17 cellular contexts compared by ENCODE assay signal in genomic region chr12:52248541-52249035, GRCh38. TPM values are rescaled to one million over a fixed set of nuclear protein-coding genes. Genes with fewer than 3 reads are reported as not detected.
DNase-seq lines count a peak whose midpoint lies in the region; ATAC-seq, FAIRE-seq and TF ChIP-seq lines count a peak whose summit lies in the region.
"Had no signal": no experiment of that assay in that cellular context is flagged by ENCODE, and none has a peak within 500 bp of the region (broad histone marks: within the 10 kb centered on the region; RNA-seq: fewer than 3 reads in every experiment).

No MANE protein-coding gene starts in this region.

- H3K4me1 ChIP-seq in H1 (replicated peaks in 1 of 4; ENCODE audit: control insufficient read depth in 3 of 4, insufficient read depth in 4 of 4, low read length in 3 of 4) (peaks cover 0 to 12% (median 5%) of the 10 kb centered on the region in 4 experiments; a peak in 5 of 7 replicates), upper lobe of right lung (peaks cover 24% of the 10 kb centered on the region)
- H3K4me1 ChIP-seq: right lobe of liver had no signal

- H3K79me2 ChIP-seq in H1 (ENCODE audit: control insufficient read depth in 1 of 2, insufficient read depth in 2 of 2, low read length in 2 of 2), result no peaks in the 10 kb centered on the region

- H4K8ac ChIP-seq in H1 (ENCODE audit: extremely low read depth, insufficient read depth, low read length), result no peak overlapping the region

- H3K18ac ChIP-seq in H1 (ENCODE audit: extremely low read depth, low read length), result no peak overlapping the region

- H3K4me3 Mint-ChIP-seq in activated naive CD4-positive, alpha-beta T cell treated with anti-CD3 and anti-CD28 coated beads, Interleukin-2, amount 10 ng/mL, durations not matched to agents 7 days and 5 days, result no peak overlapping the region
- H3K4me3 Mint-ChIP-seq: naive thymus-derived CD8-positive, alpha-beta T cell had no signal

- no peaks in the 10 kb centered on the region for H3K79me1 ChIP-seq in H1 (ENCODE audit: low read depth, low read length)

- intact Hi-C loops in upper lobe of right lung (cut with DNase I), result no loop called here

- no peak overlapping the region for H2AFZ ChIP-seq in H1 (ENCODE audit: low read length)

- no peak overlapping the region for H4K5ac ChIP-seq in H1 (ENCODE audit: insufficient read length, low read depth, low read length)

- no peak for TF ChIP-seq POLR2A in H1 (IDR thresholded peaks at IDR 0.05; ENCODE audit: control extremely low read depth in 1 of 2, low read depth in 2 of 2, low read length in 2 of 2)

- H3K27ac ChIP-seq in H1 (ENCODE audit: low read depth, low read length) (no peak overlapping the region), upper lobe of right lung (peak overlapping the region; percentile 36)
- H3K27ac ChIP-seq: right lobe of liver had no signal

- no peak overlapping the region for H2BK5ac ChIP-seq in H1 (ENCODE audit: low read depth, low read length)

- H3K27ac Mint-ChIP-seq in activated naive CD4-positive, alpha-beta T cell treated with anti-CD3 and anti-CD28 coated beads, Interleukin-2, amount 10 ng/mL, durations not matched to agents 7 days and 5 days, result no peak overlapping the region

- peaks cover 83% of the 10 kb centered on the region for H3K4me1 Mint-ChIP-seq in activated naive CD4-positive, alpha-beta T cell treated with anti-CD3 and anti-CD28 coated beads, Interleukin-2, amount 10 ng/mL, durations not matched to agents 7 days and 5 days

- in situ Hi-C loops in KBM-7 (cut with MboI; ENCODE audit: low pct_unique_long_range_greater_than_20kb, low sequenced_read_pairs), result no loop called here

- H3K4me2 ChIP-seq in H1 (ENCODE audit: insufficient read depth in 1 of 2, low read depth in 2 of 2, low read length in 2 of 2), result no peak overlapping the region

- POLR2A ChIA-PET in H1 (lab: Charles Lee; ENCODE audit: partially characterized antibody), result interaction anchor here (3.0 kb wide), 1 partner anchor 10 kb away, joined by 12 read pairs; no protein-coding TSS in a partner anchor

- H2BK12ac ChIP-seq in H1 (ENCODE audit: low read depth, low read length), result 0 out of 2 replicates have a peak overlapping the region, but pooled peaks have one; percentile 1

- H3K36me3 ChIP-seq in H1 (ENCODE audit: control insufficient read depth in 2 of 4, insufficient read depth in 4 of 4, low read length in 3 of 4) (no peaks in the 10 kb centered on the region), upper lobe of right lung (no peaks in the 10 kb centered on the region)
- H3K36me3 ChIP-seq: right lobe of liver, WERI-Rb-1 had no signal

- peaks cover 3% of the 10 kb centered on the region; the same call in 1 of the 2 replicates for H3K23me2 ChIP-seq in H1 (ENCODE audit: low read depth, low read length)

- no peak overlapping the region for H3K4me3 ChIP-seq in H1 (ENCODE audit: extremely low read depth in 1 of 4, insufficient read depth in 2 of 4, low read depth in 3 of 4, low read length in 4 of 4)
- no peak overlapping the region for H3K4me3 ChIP-seq in upper lobe of right lung
- H3K4me3 ChIP-seq: right lobe of liver had no signal

- H3K27me3 ChIP-seq in H1 (replicated peaks in 1 of 4; ENCODE audit: control insufficient read depth in 3 of 4, extremely low read depth in 1 of 4, insufficient read depth in 3 of 4, low read length in 3 of 4), result peaks cover 4 to 29% (median 23%) of the 10 kb centered on the region in 4 experiments
- peaks cover 15% of the 10 kb centered on the region for H3K27me3 ChIP-seq in upper lobe of right lung
- H3K27me3 ChIP-seq: right lobe of liver had no signal

- no peak overlapping the region for H2BK15ac ChIP-seq in H1 (ENCODE audit: low read length)

- H3K9me3 ChIP-seq in H1 (ENCODE audit: insufficient read depth in 2 of 2, low read depth in 1 of 2, low read length in 1 of 2), result no peaks in the 10 kb centered on the region
- no peaks in the 10 kb centered on the region for H3K9me3 ChIP-seq in upper lobe of right lung
- H3K9me3 ChIP-seq: right lobe of liver had no signal

- TF ChIP-seq CTCF in H1 (IDR thresholded peaks at IDR 0.05; ENCODE audit: control extremely low read depth in 1 of 3, insufficient read depth in 1 of 3, low read depth in 1 of 3, low read length in 3 of 3), result no peak
- TF ChIP-seq CTCF in omental fat pad (IDR thresholded peaks at IDR 0.05), result no peak
- TF ChIP-seq CTCF in upper lobe of right lung (IDR thresholded peaks at IDR 0.05), result no peak

- TF ChIP-seq EP300 in H1 (IDR thresholded peaks at IDR 0.05; ENCODE audit: borderline replicate concordance in 1 of 2, low read depth in 2 of 2, low read length in 2 of 2), result no peak

- CTCF ChIA-PET in activated naive CD4-positive, alpha-beta T cell treated with anti-CD3 and anti-CD28 coated beads, Interleukin-2, amount 10 ng/mL, durations not matched to agents 7 days and 5 days (lab: Charles Lee), result no interaction called here
- CTCF ChIA-PET in H1 (lab: Charles Lee; ENCODE audit: partially characterized antibody), result interaction anchor here (0.9 to 14.6 kb wide), 10 partner anchors 11 to 105 kb away, joined by 3 to 151 read pairs (median 31); partner anchors contain the start of gene KRT7

- no peak for TF ChIP-seq RAD21 in H1 (IDR thresholded peaks at IDR 0.05 in 1 of 2, conservative IDR thresholded peaks at IDR 0.05 in 1 of 2; ENCODE audit: low read depth in 2 of 2, low read length in 2 of 2)

- WGBS in H1 (ENCODE audit: extremely low coverage in 1 of 2, insufficient coverage in 1 of 2, insufficient read length in 1 of 2, insufficient replicate concordance in 2 of 2, low coverage in 1 of 2, low lambda C conversion rate in 2 of 2, missing lambda C conversion rate in 1 of 2), 2 experiments, result 96% methylated on average over 12 of the region's 13 CpGs; no CpG with 5 or more reads in 1 of the 2 experiments

- no peak overlapping the region for H3K4ac ChIP-seq in H1 (replicated peaks; ENCODE audit: insufficient read length, low read depth, low read length)

- no peak overlapping the region for H4K91ac ChIP-seq in H1 (replicated peaks; ENCODE audit: insufficient read length, low read length)

- no peak overlapping the region for H3K9ac ChIP-seq in H1 (replicated peaks in 1 of 4; ENCODE audit: extremely low read depth in 1 of 4, low read depth in 3 of 4, low read length in 3 of 4)

- H2AK5ac ChIP-seq in H1 (ENCODE audit: low read depth, low read length), result no peak overlapping the region

- peaks cover 33% of the 10 kb centered on the region for H3K27me3 Mint-ChIP-seq in activated naive CD4-positive, alpha-beta T cell treated with anti-CD3 and anti-CD28 coated beads, Interleukin-2, amount 10 ng/mL, durations not matched to agents 7 days and 5 days

- no peak overlapping the region for H2BK20ac ChIP-seq in H1 (ENCODE audit: low read length)

- no peak overlapping the region for H3K14ac ChIP-seq in H1 (ENCODE audit: insufficient read length)

- no peak overlapping the region for H2BK120ac ChIP-seq in H1 (replicated peaks; ENCODE audit: low read depth, low read length)

- peaks cover 21% of the 10 kb centered on the region for H3K36me3 Mint-ChIP-seq in activated naive CD4-positive, alpha-beta T cell treated with anti-CD3 and anti-CD28 coated beads, Interleukin-2, amount 10 ng/mL, durations not matched to agents 7 days and 5 days
- H3K36me3 Mint-ChIP-seq: naive thymus-derived CD8-positive, alpha-beta T cell had no signal

- no peak for FAIRE-seq in H1 (lab: Jason Lieb, UNC)
- FAIRE-seq: colon, G401.6 had no signal

- no peak overlapping the region for H3K23ac ChIP-seq in H1 (ENCODE audit: insufficient read length)

- no peaks in the 10 kb centered on the region for H4K20me1 ChIP-seq in H1 (replicated peaks in 1 of 2; ENCODE audit: control insufficient read depth in 1 of 2, insufficient read depth in 2 of 2, low read length in 2 of 2)

- H3K56ac ChIP-seq in H1 (replicated peaks; ENCODE audit: insufficient read length, low read depth, low read length), result no peak overlapping the region

- peaks cover 3% of the 10 kb centered on the region for H3K9me3 Mint-ChIP-seq in activated naive CD4-positive, alpha-beta T cell treated with anti-CD3 and anti-CD28 coated beads, Interleukin-2, amount 10 ng/mL, durations not matched to agents 7 days and 5 days
- H3K9me3 Mint-ChIP-seq: naive thymus-derived CD8-positive, alpha-beta T cell had no signal

- DNase-seq in activated naive CD4-positive, alpha-beta T cell treated with anti-CD3 and anti-CD28 coated beads, Interleukin-2, amount 10 ng/mL, durations not matched to agents 7 days and 5 days, result peak; percentile 8
- no peak for DNase-seq in activated naive CD4-positive, alpha-beta T cell (lab: John Stamatoyannopoulos, UW)
- DNase-seq in H1 (ENCODE audit: low read depth in 1 of 2, low spot score in 2 of 2) (no peak), omental fat pad (ENCODE audit: low spot score) (no peak), upper lobe of right lung (no peak), KBM-7 (no peak), HK-2 (ENCODE audit: unreplicated experiment) (no peak)
- DNase-seq: erythroblast; NCI-H1417; NCI-H226; stimulated activated CD4-positive, alpha-beta T cell treated with anti-CD3 and anti-CD28 coated beads, Interleukin-4, amount 100 ng/mL, for 1 hour; WERI-Rb-1 had no signal

- peak; percentile 27 for ATAC-seq in omental fat pad (ENCODE audit: low FRiP score)
- ATAC-seq in upper lobe of right lung, result no peak
- ATAC-seq in HG03460 (IDR thresholded peaks at IDR 0.05; ENCODE audit: unreplicated experiment), result no peak
- ATAC-seq: naive thymus-derived CD8-positive, alpha-beta T cell had no signal

RNA-seq across cellular contexts. Expression of gene KRT7, which starts 15.5 kb away (rescaled TPM):
- total RNA-seq in H1 (2021; fragmentation: NEBNext Ultra II Directional; extraction: Animal tissue kit (Norgen Biotek cat#: 25700)), result 13.2 and 16.5 TPM in 2 replicates
- 19.0 and 25.6 TPM in 2 replicates for polyA plus RNA-seq in H1 (2011; rRNA removed)
- polyA plus RNA-seq in H1 (2011; cell fraction: cytosol; rRNA removed), result 20.8 TPM
- polyA plus RNA-seq in H1 (2011; cell fraction: nucleus; rRNA removed), result 32.4 TPM
- 10.8 to 28.4 TPM (median 20.2 TPM) in 4 replicates for polyA plus RNA-seq in H1 (2012, experiment 1 of 2)
- 20.5 TPM for polyA plus RNA-seq in H1 (2012, experiment 2 of 2)
- 4.4 TPM for polyA plus RNA-seq in H1 (2013, experiment 1 of 2)
- 4.8 TPM for polyA plus RNA-seq in H1 (2013, experiment 2 of 2)
- polyA minus RNA-seq in H1 (2011; rRNA and poly(A)+ RNA removed), result 16.8 and 19.4 TPM in 2 replicates
- 13.4 TPM for polyA minus RNA-seq in H1 (2011; cell fraction: cytosol; rRNA and poly(A)+ RNA removed)
- polyA minus RNA-seq in H1 (2011; cell fraction: nucleus; rRNA and poly(A)+ RNA removed), result 20.8 TPM
- total RNA-seq in omental fat pad (100 to 1,000 TPM in 3 of 4 donors, 1 to 10 TPM in 1; 2.5 to 248 (median 111) TPM), upper lobe of right lung (664 TPM)
- total RNA-seq: naive thymus-derived CD8-positive, alpha-beta T cell had no signal
- polyA plus RNA-seq: naive thymus-derived CD8-positive, alpha-beta T cell had no signal

RNA-seq across cellular contexts. Expression of gene KRT86, which starts 25.9 kb away (rescaled TPM):
- total RNA-seq in H1 (2021; fragmentation: NEBNext Ultra II Directional; extraction: Animal tissue kit (Norgen Biotek cat#: 25700)), result 0.15 TPM in 1 of 2 replicates, not detected in the other
- 0.09 and 0.12 TPM in 2 replicates for polyA plus RNA-seq in H1 (2011; rRNA removed)
- not detected for polyA plus RNA-seq in H1 (2011; cell fraction: cytosol; rRNA removed)
- polyA plus RNA-seq in H1 (2011; cell fraction: nucleus; rRNA removed), result 0.14 TPM
- polyA plus RNA-seq in H1 (2012, experiment 1 of 2), result not detected in 4 replicates
- not detected for polyA plus RNA-seq in H1 (2012, experiment 2 of 2)
- 0.06 TPM for polyA plus RNA-seq in H1 (2013, experiment 1 of 2)
- 0.09 TPM for polyA plus RNA-seq in H1 (2013, experiment 2 of 2)
- polyA minus RNA-seq in H1 (2011; rRNA and poly(A)+ RNA removed), result not detected in 2 replicates
- polyA minus RNA-seq in H1 (2011; cell fraction: cytosol; rRNA and poly(A)+ RNA removed), result not detected
- not detected for polyA minus RNA-seq in H1 (2011; cell fraction: nucleus; rRNA and poly(A)+ RNA removed)
- total RNA-seq in omental fat pad, result under 1 TPM in 1 of 4 donors, not detected in 3; 0.37 TPM
- total RNA-seq in upper lobe of right lung, result 1.1 TPM
- total RNA-seq: naive thymus-derived CD8-positive, alpha-beta T cell; right lobe of liver had no signal
- polyA plus RNA-seq: naive thymus-derived CD8-positive, alpha-beta T cell had no signal

RNA-seq across cellular contexts. Expression of gene KRT81, which starts 42.7 kb away (rescaled TPM):
- total RNA-seq in H1 (2021; fragmentation: NEBNext Ultra II Directional; extraction: Animal tissue kit (Norgen Biotek cat#: 25700)), result not detected in 2 replicates
- polyA plus RNA-seq in H1 (2011; rRNA removed), result not detected in 2 replicates
- not detected for polyA plus RNA-seq in H1 (2011; cell fraction: cytosol; rRNA removed)
- 0.09 TPM for polyA plus RNA-seq in H1 (2011; cell fraction: nucleus; rRNA removed)
- not detected in 4 replicates for polyA plus RNA-seq in H1 (2012, experiment 1 of 2)
- not detected for polyA plus RNA-seq in H1 (2012, experiment 2 of 2)
- not detected for polyA plus RNA-seq in H1 (2013, experiment 1 of 2)
- not detected for polyA plus RNA-seq in H1 (2013, experiment 2 of 2)
- polyA minus RNA-seq in H1 (2011; rRNA and poly(A)+ RNA removed), result not detected in 2 replicates
- not detected for polyA minus RNA-seq in H1 (2011; cell fraction: cytosol; rRNA and poly(A)+ RNA removed)
- not detected for polyA minus RNA-seq in H1 (2011; cell fraction: nucleus; rRNA and poly(A)+ RNA removed)
- total RNA-seq in omental fat pad (not detected), upper lobe of right lung (not detected)
- total RNA-seq: naive thymus-derived CD8-positive, alpha-beta T cell had no signal
- polyA plus RNA-seq: naive thymus-derived CD8-positive, alpha-beta T cell had no signal

RNA-seq across cellular contexts. Expression of gene KRT80, which starts 56.8 kb away (rescaled TPM):
- total RNA-seq in H1 (2021; fragmentation: NEBNext Ultra II Directional; extraction: Animal tissue kit (Norgen Biotek cat#: 25700)), result 0.08 TPM in 1 of 2 replicates, not detected in the other
- 0.05 and 0.06 TPM in 2 replicates for polyA plus RNA-seq in H1 (2011; rRNA removed)
- polyA plus RNA-seq in H1 (2011; cell fraction: cytosol; rRNA removed), result 0.05 TPM
- polyA plus RNA-seq in H1 (2011; cell fraction: nucleus; rRNA removed), result 0.06 TPM
- polyA plus RNA-seq in H1 (2012, experiment 1 of 2), result 0.05 to 0.06 TPM in 2 of 4 replicates, not detected in the others
- 0.07 TPM for polyA plus RNA-seq in H1 (2012, experiment 2 of 2)
- polyA plus RNA-seq in H1 (2013, experiment 1 of 2), result 0.04 TPM
- polyA plus RNA-seq in H1 (2013, experiment 2 of 2), result 0.09 TPM
- polyA minus RNA-seq in H1 (2011; rRNA and poly(A)+ RNA removed), result 0.03 and 0.10 TPM in 2 replicates
- 0.37 TPM for polyA minus RNA-seq in H1 (2011; cell fraction: cytosol; rRNA and poly(A)+ RNA removed)
- 0.20 TPM for polyA minus RNA-seq in H1 (2011; cell fraction: nucleus; rRNA and poly(A)+ RNA removed)
- total RNA-seq in omental fat pad, result 1 to 10 TPM in 1 of 4 donors, under 1 TPM in 2, not detected in 1; 0.37 to 5.5 (median 0.75) TPM
- 8.6 TPM for total RNA-seq in upper lobe of right lung
- total RNA-seq: naive thymus-derived CD8-positive, alpha-beta T cell had no signal
- polyA plus RNA-seq: naive thymus-derived CD8-positive, alpha-beta T cell had no signal
